ENCODE assay signal across 9 cellular contexts in genomic region chr14:20682127-20682434, GRCh38. TPM values are rescaled to one million over a fixed set of nuclear protein-coding genes. Genes with fewer than 3 reads are reported as not detected.
A peak's percentile ranks its signal among the peaks of the same experiment; 100 is the strongest.
DNase-seq lines count a peak whose midpoint lies in the region; ATAC-seq and TF ChIP-seq lines count a peak whose summit lies in the region.
"Had no signal": no experiment of that assay in that cellular context is flagged by ENCODE, and none has a peak within 500 bp of the region (broad histone marks: within the 10 kb centered on the region; RNA-seq: fewer than 3 reads in every experiment).

No MANE protein-coding gene starts in this region.

- peak overlapping the region; percentile 88 for H3K9ac ChIP-seq in HUES48 (ENCODE audit: low read depth, low read length)

- intact Hi-C loops in breast epithelium (cut with DNase I; ENCODE audit: low total_unique reads) (loop anchor here (5.0 kb wide), 1 partner anchor 70 kb away; no protein-coding TSS in a partner anchor), lower leg skin (cut with DNase I; ENCODE audit: low total_unique reads) (loop anchor here (5.0 to 10.0 kb wide), 2 partner anchors 217 to 350 kb away; partner anchors contain the start of genes CCNB1IP1, PIP4P1 and PNP), thyroid gland (cut with DNase I) (loop anchor here (5.0 to 10.0 kb wide), 3 partner anchors 70 to 350 kb away; partner anchors contain the start of genes APEX1, CCNB1IP1 and OSGEP)

- H3K27ac ChIP-seq in HUES48 (ENCODE audit: low read depth, low read length) (peak overlapping the region; percentile 94), breast epithelium (peak overlapping the region; percentile 99 to 100), thyroid gland (peak overlapping the region; percentile 98 to 100 (median 100))
- H3K27ac ChIP-seq: WERI-Rb-1 had no signal

- 1% methylated on average over 11 of the region's 11 CpGs for WGBS in lower leg skin, 2 donors
- WGBS in thyroid gland, 2 donors: 1% methylated on average over 11 of the region's 11 CpGs

- no peaks in the 10 kb centered on the region for H3K9me3 ChIP-seq in HUES48 (ENCODE audit: control insufficient read depth, insufficient read depth, low read length)
- H3K9me3 ChIP-seq in breast epithelium: no peaks in the 10 kb centered on the region
- H3K9me3 ChIP-seq in thyroid gland: no peaks in the 10 kb centered on the region

- H3K4me3 ChIP-seq in HUES48 (ENCODE audit: low read depth, low read length) (peak overlapping the region; percentile 91), breast epithelium (peak overlapping the region; percentile 83 to 93 (median 88)), lower leg skin (ENCODE audit: low read depth, poor library complexity, severe bottlenecking) (peak overlapping the region; percentile 29), thyroid gland (replicated peaks in 1 of 3) (peak overlapping the region; percentile 2 to 57 (median 56))

- H3K4me1 ChIP-seq in HUES48 (ENCODE audit: control insufficient read depth, insufficient read depth, low read length) (peaks cover 14% of the 10 kb centered on the region), breast epithelium (peaks cover 0 to 9% of the 10 kb centered on the region in 2 donors), thyroid gland (peaks cover 7 to 10% of the 10 kb centered on the region in 2 donors)

- no peaks in the 10 kb centered on the region for H3K27me3 ChIP-seq in HUES48 (ENCODE audit: control insufficient read depth, insufficient read depth, low read length)
- H3K27me3 ChIP-seq in breast epithelium: no peaks in the 10 kb centered on the region
- H3K27me3 ChIP-seq in thyroid gland: no peaks in the 10 kb centered on the region

- no peak for DNase-seq in breast epithelium (ENCODE audit: low spot score in 2 of 2)
- no peak for DNase-seq in lower leg skin (ENCODE audit: low spot score in 2 of 2)
- no peak for DNase-seq in thyroid gland
- DNase-seq in NCI-H2196 treated with DMSO at 0.1 percent for 48 hours (lab: John Stamatoyannopoulos, UW; ENCODE audit: unreplicated experiment): no peak
- DNase-seq: WERI-Rb-1 had no signal

- ATAC-seq in HG02623 (IDR thresholded peaks at IDR 0.05; ENCODE audit: unreplicated experiment): no peak
- no peak for ATAC-seq in GM18907 (IDR thresholded peaks at IDR 0.05; ENCODE audit: unreplicated experiment)
- ATAC-seq in GM21529 (IDR thresholded peaks at IDR 0.05; ENCODE audit: unreplicated experiment): no peak

- no peak for TF ChIP-seq CTCF in breast epithelium (IDR thresholded peaks at IDR 0.05)
- TF ChIP-seq CTCF in lower leg skin (IDR thresholded peaks at IDR 0.05): no peak
- no peak for TF ChIP-seq CTCF in thyroid gland (IDR thresholded peaks at IDR 0.05)

- TF ChIP-seq POLR2A in breast epithelium (IDR thresholded peaks at IDR 0.05): no peak
- TF ChIP-seq POLR2A in lower leg skin (IDR thresholded peaks at IDR 0.05): no peak
- no peak for TF ChIP-seq POLR2A in thyroid gland (IDR thresholded peaks at IDR 0.05)

- H3K36me3 ChIP-seq in HUES48 (ENCODE audit: control insufficient read depth, insufficient read depth, low read length): no peaks in the 10 kb centered on the region
- H3K36me3 ChIP-seq in breast epithelium: no peaks in the 10 kb centered on the region
- no peaks in the 10 kb centered on the region for H3K36me3 ChIP-seq in thyroid gland
- H3K36me3 ChIP-seq: WERI-Rb-1 had no signal

RNA-seq across cellular contexts. Expression of gene RNASE4, which starts 2.3 kb away (rescaled TPM):
- total RNA-seq in breast epithelium (100 to 1,000 TPM; 165 to 367 (median 177) TPM), lower leg skin (100 to 1,000 TPM in 2 of 4 donors, 10 to 100 TPM in 2; 67.3 to 102 (median 90.6) TPM), thyroid gland (10 to 100 TPM; 15.5 to 58.9 (median 45.8) TPM)

RNA-seq across cellular contexts. Expression of gene ANG, which starts 6.5 kb away (rescaled TPM):
- total RNA-seq in breast epithelium: 10 to 100 TPM; 49.2 to 59.8 (median 55.5) TPM
- 10 to 100 TPM; 19.8 to 45.5 (median 32.1) TPM for total RNA-seq in lower leg skin
- 10 to 100 TPM in 1 of 4 donors, 1 to 10 TPM in 3; 2.8 to 17.6 (median 5.8) TPM for total RNA-seq in thyroid gland

RNA-seq across cellular contexts. Expression of gene OR6S1, which starts 40.6 kb away (rescaled TPM):
- total RNA-seq in breast epithelium (not detected), lower leg skin (not detected), thyroid gland (not detected)

Comparison
In these comparisons a context has a peak if more than half of its experiments do, and no peak if none do; other contexts are left out.
1. H3K4me3 ChIP-seq: peak in every context shown above with its lines; median percentile 91 in HUES48; 88 in breast epithelium; 56 in thyroid gland; 29 in lower leg skin.